Comparison of ENCODE assay signal across 24 cellular contexts in the genomic region with DNA sequence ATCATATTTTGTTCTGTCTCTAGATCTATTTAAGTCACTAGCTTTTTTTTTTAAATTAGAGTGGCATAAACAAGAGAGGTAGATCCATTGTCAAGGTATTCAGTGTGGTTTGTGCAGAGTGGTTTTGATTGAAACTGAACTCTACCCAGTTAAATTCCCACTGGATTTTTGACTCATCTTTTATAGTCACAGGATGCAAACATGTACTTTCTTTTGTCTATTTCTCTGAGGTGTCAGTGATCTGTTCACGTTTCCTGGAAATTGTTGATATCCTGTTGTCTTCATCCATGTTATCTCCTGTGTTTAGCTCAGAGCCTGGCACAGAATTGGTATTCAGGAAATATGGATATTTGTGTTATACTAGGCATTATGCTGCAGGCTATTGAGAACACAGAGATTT.
"Had no signal": no experiment of that assay in that cellular context is flagged by ENCODE, and none has a peak within 500 bp of the region (broad histone marks: within the 10 kb centered on the region; RNA-seq: fewer than 3 reads in every experiment).

No MANE protein-coding gene starts in this region.

- ATAC-seq: activated CD8-positive, alpha-beta T cell treated with anti-CD3 and anti-CD28 coated beads for 36 hours; activated T-cell treated with anti-CD3 and anti-CD28 coated beads, Interleukin-2, amount 50 U/mL, for 4 hours; left lung; mucosa of descending colon; naive thymus-derived CD4-positive, alpha-beta T cell; pancreas had no signal

- H3K27ac ChIP-seq: epithelial cell of prostate, hepatocyte, left lung, pancreas, sigmoid colon, spleen, upper lobe of left lung had no signal

- H3K4me3 ChIP-seq: hepatocyte, left lung, mucosa of descending colon, pancreas, sigmoid colon, spleen, upper lobe of left lung had no signal

- H3K27ac Mint-ChIP-seq: activated B cell treated with CpG ODN at 0.5 μM for 24 hours; activated CD8-positive, alpha-beta T cell treated with anti-CD3 and anti-CD28 coated beads for 36 hours; activated naive CD8-positive, alpha-beta T cell; brain; memory B cell; naive thymus-derived CD4-positive, alpha-beta T cell; stimulated activated naive CD8-positive, alpha-beta T cell treated with anti-CD3 and anti-CD28 coated beads, Interleukin-15, Interleukin-2, amounts not matched to agents 100 ng/mL and 50 ng/mL, for 24 hours had no signal

- H3K9me3 ChIP-seq: left lung, mucosa of descending colon, pancreas, sigmoid colon, upper lobe of left lung had no signal

- DNase-seq: activated B cell treated with CpG ODN at 0.5 μM for 24 hours; activated CD4-positive, alpha-beta T cell treated with anti-CD3 and anti-CD28 coated beads for 48 hours; activated CD8-positive, alpha-beta T cell treated with anti-CD3 and anti-CD28 coated beads for 36 hours; activated effector memory CD4-positive, alpha-beta T cell treated with anti-CD3 and anti-CD28 coated beads, Interleukin-2, amount 50 U/mL, for 16 hours; activated T-cell treated with anti-CD3 and anti-CD28 coated beads, Interleukin-2, amount 50 U/mL, for 4 hours; amniotic stem cell; cortex of kidney; effector memory CD4-positive, alpha-beta T cell; islet precursor cell; left lung; mucosa of descending colon; naive thymus-derived CD4-positive, alpha-beta T cell; pancreas; sigmoid colon; spleen; upper lobe of left lung had no signal

- H3K4me1 ChIP-seq: upper lobe of left lung had no signal

- H3K27me3 Mint-ChIP-seq: activated B cell treated with CpG ODN at 0.5 μM for 24 hours; activated CD8-positive, alpha-beta T cell treated with anti-CD3 and anti-CD28 coated beads for 36 hours; activated naive CD8-positive, alpha-beta T cell; brain; central memory CD8-positive, alpha-beta T cell; memory B cell; naive thymus-derived CD4-positive, alpha-beta T cell; stimulated activated naive CD8-positive, alpha-beta T cell treated with anti-CD3 and anti-CD28 coated beads, Interleukin-15, Interleukin-2, amounts not matched to agents 100 ng/mL and 50 ng/mL, for 24 hours had no signal

- H3K4me2 ChIP-seq: hepatocyte had no signal

- FAIRE-seq: pancreas, TTC549 had no signal

- H3K27me3 ChIP-seq: hepatocyte, left lung, pancreas, sigmoid colon, spleen, upper lobe of left lung had no signal

- H3K4me3 Mint-ChIP-seq: activated B cell treated with CpG ODN at 0.5 μM for 24 hours; activated CD8-positive, alpha-beta T cell treated with anti-CD3 and anti-CD28 coated beads for 36 hours; activated naive CD8-positive, alpha-beta T cell; activated T-cell treated with anti-CD3 and anti-CD28 coated beads, Interleukin-2, amount 50 U/mL, for 4 hours; brain; central memory CD8-positive, alpha-beta T cell; memory B cell; naive thymus-derived CD4-positive, alpha-beta T cell; stimulated activated naive CD8-positive, alpha-beta T cell treated with anti-CD3 and anti-CD28 coated beads, Interleukin-15, Interleukin-2, amounts not matched to agents 100 ng/mL and 50 ng/mL, for 24 hours had no signal

- H2AFZ ChIP-seq: hepatocyte had no signal

- H3K36me3 ChIP-seq: pancreas had no signal
